Comparison of ENCODE assay signal across 23 cellular contexts in the genomic region with DNA sequence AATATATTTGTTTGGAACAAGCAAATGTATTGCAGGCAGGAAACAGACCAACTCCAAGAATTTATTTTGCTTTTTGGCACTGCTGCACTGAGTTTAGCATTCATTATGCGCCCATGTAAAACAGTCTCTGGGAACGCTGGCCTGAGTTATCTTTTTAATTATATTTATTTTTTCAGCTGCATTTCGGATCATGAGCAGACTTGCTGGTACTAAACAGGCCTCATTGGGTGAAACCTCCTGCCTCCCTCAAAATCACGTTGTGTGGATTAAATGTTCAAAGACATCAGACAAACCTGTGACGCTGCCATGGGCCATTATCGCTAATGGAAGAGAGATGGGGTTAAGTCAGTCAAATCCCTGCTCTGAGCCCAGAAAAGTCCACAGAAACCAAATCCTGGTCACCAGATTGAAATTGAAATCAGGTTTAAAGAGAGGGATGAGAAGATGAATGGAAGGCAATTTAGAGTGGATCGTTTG.
"Had no signal": no experiment of that assay in that cellular context is flagged by ENCODE, and none has a peak within 500 bp of the region (broad histone marks: within the 10 kb centered on the region; RNA-seq: fewer than 3 reads in every experiment).

No MANE protein-coding gene starts in this region.

- H3K27ac ChIP-seq: gastrocnemius medialis, hepatocyte, spleen, testis had no signal

- H3K9me3 ChIP-seq: gastrocnemius medialis, mucosa of descending colon, spleen, testis had no signal

- ATAC-seq: activated CD4-positive, CD25-positive, alpha-beta regulatory T cell treated with anti-CD3 and anti-CD28 coated beads, Interleukin-2, amount 50 U/mL, for 24 hours; gastrocnemius medialis; left cardiac atrium; left ventricle myocardium superior; mucosa of descending colon; right cardiac atrium had no signal

- H3K9me3 Mint-ChIP-seq: activated naive CD4-positive, alpha-beta T cell treated with anti-CD3 and anti-CD28 coated beads for 36 hours; endodermal cell; neural crest cell had no signal

- H3K4me3 ChIP-seq: gastrocnemius medialis, hepatocyte, mucosa of descending colon, spleen, testis had no signal

- H3K4me1 Mint-ChIP-seq: activated naive CD8-positive, alpha-beta T cell treated with anti-CD3 and anti-CD28 coated beads, Interleukin-2, amount 10 ng/mL, durations not matched to agents 7 days and 5 days had no signal

- H3K4me2 ChIP-seq: hepatocyte had no signal

- H3K27ac Mint-ChIP-seq: activated naive CD4-positive, alpha-beta T cell treated with anti-CD3 and anti-CD28 coated beads for 36 hours; activated naive CD8-positive, alpha-beta T cell treated with anti-CD3 and anti-CD28 coated beads, Interleukin-2, amount 10 ng/mL, durations not matched to agents 7 days and 5 days; endodermal cell; naive B cell had no signal

- H3K4me3 Mint-ChIP-seq: activated naive CD4-positive, alpha-beta T cell treated with anti-CD3 and anti-CD28 coated beads for 36 hours; activated naive CD8-positive, alpha-beta T cell treated with anti-CD3 and anti-CD28 coated beads, Interleukin-2, amount 10 ng/mL, durations not matched to agents 7 days and 5 days; endodermal cell; naive B cell; neural crest cell had no signal

- H3K36me3 ChIP-seq: gastrocnemius medialis, spleen had no signal

- H3K27me3 ChIP-seq: hepatocyte, spleen, testis had no signal

- DNase-seq: activated CD4-positive, alpha-beta T cell treated with anti-CD3 and anti-CD28 coated beads for 48 hours; activated CD4-positive, alpha-beta T cell treated with anti-CD3 and anti-CD28 coated beads, Interleukin-2, amount 50 U/mL, for 48 hours; activated CD8-positive, alpha-beta memory T cell treated with anti-CD3 and anti-CD28 coated beads for 24 hours; activated effector memory CD4-positive, alpha-beta T cell treated with Interleukin-2 at 50 U/mL for 16 hours; activated naive CD4-positive, alpha-beta T cell treated with anti-CD3 and anti-CD28 coated beads for 36 hours; activated naive CD8-positive, alpha-beta T cell treated with anti-CD3 and anti-CD28 coated beads, Interleukin-2, amount 10 ng/mL, durations not matched to agents 7 days and 5 days; caudate nucleus; cortex of kidney; endodermal cell; gastrocnemius medialis; left cardiac atrium; left ventricle myocardium superior; mucosa of descending colon; naive B cell; occipital lobe; right cardiac atrium; spleen; stimulated activated naive CD4-positive, alpha-beta T cell treated with Interleukin-2 at 50 U/mL for 16 hours; testis; trophoblast cell had no signal

- H3K36me3 Mint-ChIP-seq: activated naive CD8-positive, alpha-beta T cell treated with anti-CD3 and anti-CD28 coated beads, Interleukin-2, amount 10 ng/mL, durations not matched to agents 7 days and 5 days; naive B cell had no signal

- H2AFZ ChIP-seq: hepatocyte had no signal
